ENCODE assay signal across 13 cellular contexts in the genomic region with DNA sequence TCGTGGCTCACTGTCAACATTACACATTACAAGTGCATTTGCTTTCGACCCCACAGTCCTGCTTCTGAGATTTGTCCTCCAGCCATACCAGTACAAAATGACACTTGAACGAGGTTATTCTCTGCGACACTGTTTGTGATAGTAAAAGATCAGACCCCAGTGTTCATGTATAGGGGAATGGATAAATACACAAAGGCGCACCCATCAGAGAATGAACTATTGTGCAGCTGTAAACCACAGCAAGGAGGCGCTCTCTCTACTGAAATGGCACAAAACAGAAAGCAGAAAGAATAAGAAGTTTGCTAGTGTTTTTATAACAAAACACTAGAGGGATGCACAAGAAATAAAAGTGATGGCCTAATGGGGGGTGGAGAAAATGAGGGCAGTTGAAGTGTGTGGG. TPM values are rescaled to one million over a fixed set of nuclear protein-coding genes. Genes with fewer than 3 reads are reported as not detected.
DNase-seq lines count a peak whose midpoint lies in the region; TF ChIP-seq lines count a peak whose summit lies in the region.
"Had no signal": no experiment of that assay in that cellular context is flagged by ENCODE, and none has a peak within 500 bp of the region (broad histone marks: within the 10 kb centered on the region; RNA-seq: fewer than 3 reads in every experiment).

No MANE protein-coding gene starts in this region.

- no peak overlapping the region for H2AFZ ChIP-seq in Karpas-422 (ENCODE audit: low read length)

- peak; percentile 27 for TF ChIP-seq CTCF in kidney epithelial cell (IDR thresholded peaks at IDR 0.05; ENCODE audit: insufficient read depth, low read length, poor library complexity, severe bottlenecking)

- no peaks in the 10 kb centered on the region for H3K79me2 ChIP-seq in Karpas-422 (ENCODE audit: low read length)

- no peak overlapping the region for H3K9ac ChIP-seq in Karpas-422 (ENCODE audit: low read length)

- no peak overlapping the region for H3K4me2 ChIP-seq in Karpas-422 (ENCODE audit: low read depth, low read length, poor library complexity, severe bottlenecking)

- H3K9me3 ChIP-seq in Karpas-422 (ENCODE audit: low read length): no peaks in the 10 kb centered on the region
- H3K9me3 ChIP-seq: tibial nerve had no signal

- no peak overlapping the region for H3K27ac ChIP-seq in Karpas-422 (ENCODE audit: low read length)
- H3K27ac ChIP-seq: tibial nerve had no signal

- no peaks in the 10 kb centered on the region for H3K36me3 ChIP-seq in Karpas-422 (ENCODE audit: insufficient read depth, low read length)
- no peaks in the 10 kb centered on the region for H3K36me3 ChIP-seq in kidney epithelial cell (ENCODE audit: control insufficient read depth, insufficient read depth, low read length)
- H3K36me3 ChIP-seq: tibial nerve had no signal

- peak; percentile 26 for DNase-seq in DMS53 (lab: John Stamatoyannopoulos, UW)
- no peak for DNase-seq in DMS53 treated with DMSO at 0.1 percent for 48 hours (lab: John Stamatoyannopoulos, UW; ENCODE audit: unreplicated experiment)
- DNase-seq in Karpas-422: peak; percentile 71
- DNase-seq in SW480 (ENCODE audit: low spot score): peak; percentile 26
- DNase-seq in kidney epithelial cell (ENCODE audit: low read depth): no peak
- no peak for DNase-seq in stimulated activated CD4-positive, alpha-beta T cell treated with anti-CD3 and anti-CD28 coated beads, Interleukin-4, amount 100 ng/mL, for 24 hours
- no peak for DNase-seq in cerebellar cortex (ENCODE audit: low spot score)
- DNase-seq in UCSD-AML1 (lab: John Stamatoyannopoulos, UW; ENCODE audit: unreplicated experiment): no peak
- DNase-seq: 8988T; activated T-cell treated with anti-CD3 and anti-CD28 coated beads, Interleukin-2, amount 50 U/mL, for 4 hours; NCI-H2171; stimulated activated CD4-positive, alpha-beta T cell treated with anti-CD3 and anti-CD28 coated beads, Interleukin-4, amount 100 ng/mL, for 1 hour had no signal

- H3K27me3 ChIP-seq in Karpas-422 (ENCODE audit: low read length) (no peaks in the 10 kb centered on the region), kidney epithelial cell (ENCODE audit: control insufficient read depth, insufficient read depth, low read length) (peaks cover 3% of the 10 kb centered on the region)
- H3K27me3 ChIP-seq: tibial nerve had no signal

- H3K4me1 ChIP-seq in Karpas-422 (ENCODE audit: low read length): peaks cover 8% of the 10 kb centered on the region

- H3K9me2 ChIP-seq in Karpas-422 (replicated peaks; ENCODE audit: insufficient read depth, low read length): no peaks in the 10 kb centered on the region

- no peak overlapping the region for H3K4me3 ChIP-seq in Karpas-422 (ENCODE audit: low read length)
- H3K4me3 ChIP-seq in kidney epithelial cell (ENCODE audit: low read depth, low read length): no peak overlapping the region
- H3K4me3 ChIP-seq: tibial nerve had no signal

- no peaks in the 10 kb centered on the region for H4K20me1 ChIP-seq in Karpas-422 (ENCODE audit: insufficient read depth, low read depth, low read length)

RNA-seq across cellular contexts. Expression of a gene that starts 4.9 kb away (rescaled TPM):
- 10.5 and 11.4 TPM in 2 replicates for total RNA-seq in Karpas-422 (2014; rRNA removed; shearing (Covaris generic); ENCODE audit: low replicate concordance)
- total RNA-seq in kidney epithelial cell: 21.1 and 22.9 TPM in 2 replicates

RNA-seq across cellular contexts. Expression of a gene that starts 20.5 kb away (rescaled TPM):
- total RNA-seq in Karpas-422 (2014; rRNA removed; shearing (Covaris generic); ENCODE audit: low replicate concordance): 14.9 and 27.2 TPM in 2 replicates
- 109 and 142 TPM in 2 replicates for total RNA-seq in kidney epithelial cell

RNA-seq across cellular contexts. Expression of a gene that starts 38.3 kb away (rescaled TPM):
- 52.3 and 53.4 TPM in 2 replicates for total RNA-seq in Karpas-422 (2014; rRNA removed; shearing (Covaris generic); ENCODE audit: low replicate concordance)
- total RNA-seq in kidney epithelial cell: 21.7 and 39.8 TPM in 2 replicates

Comparison
In these comparisons a context has a peak if more than half of its experiments do, and no peak if none do; other contexts are left out.
1. DNase-seq: peak in DMS53 (single experiment), Karpas-422 (single experiment) and SW480 (single experiment); none in DMS53 treated with DMSO at 0.1 percent for 48 hours (single experiment), kidney epithelial cell (single experiment), stimulated activated CD4-positive, alpha-beta T cell treated with anti-CD3 and anti-CD28 coated beads, Interleukin-4, amount 100 ng/mL, for 24 hours (single experiment), cerebellar cortex (single experiment) and UCSD-AML1 (single experiment).